ENCODE assay signal across 14 cellular contexts in genomic region chr4:41154814-41155177, GRCh38. TPM values are rescaled to one million over a fixed set of nuclear protein-coding genes. Genes with fewer than 3 reads are reported as not detected.
DNase-seq lines count a peak whose midpoint lies in the region; ATAC-seq, FAIRE-seq and TF ChIP-seq lines count a peak whose summit lies in the region.
"Had no signal": no experiment of that assay in that cellular context is flagged by ENCODE, and none has a peak within 500 bp of the region (broad histone marks: within the 10 kb centered on the region; RNA-seq: fewer than 3 reads in every experiment).

No MANE protein-coding gene starts in this region.

- no peak for TF ChIP-seq CTCF in astrocyte (IDR thresholded peaks at IDR 0.05; ENCODE audit: insufficient read depth, low read depth, low read length)
- TF ChIP-seq CTCF in kidney (IDR thresholded peaks at IDR 0.05; ENCODE audit: borderline replicate concordance, extremely low read depth, insufficient read depth): peak; percentile 1
- TF ChIP-seq CTCF in smooth muscle cell (IDR thresholded peaks at IDR 0.05; ENCODE audit: borderline replicate concordance, insufficient read depth, poor library complexity, severe bottlenecking): no peak

- intact Hi-C loops in kidney (cut with DNase I): no loop called here

- H3K27ac ChIP-seq in astrocyte (ENCODE audit: low read depth, low read length) (peak overlapping the region; percentile 89), kidney (ENCODE audit: low read depth in 2 of 2, low read length in 2 of 2) (peak overlapping the region in 1 of 2 donors; percentile 56), smooth muscle cell (ENCODE audit: low read depth) (peak overlapping the region; percentile 99)

- H3K4me3 Mint-ChIP-seq in astrocyte (ENCODE audit: unreplicated experiment): no peak overlapping the region
- H3K4me3 Mint-ChIP-seq: activated CD4-positive, alpha-beta T cell treated with anti-CD3 and anti-CD28 coated beads for 36 hours; activated T-helper 17 cell treated with anti-CD3 and anti-CD28 coated beads, Interleukin-2, amount 50 U/mL, for 72 hours; CD8-positive, alpha-beta memory T cell; central memory CD8-positive, alpha-beta T cell had no signal

- H3K9me3 ChIP-seq in astrocyte (ENCODE audit: insufficient read depth, low read depth, low read length) (no peaks in the 10 kb centered on the region), kidney (ENCODE audit: control insufficient read depth in 1 of 2, low read length in 2 of 2) (no peaks in the 10 kb centered on the region), smooth muscle cell (replicated peaks; ENCODE audit: low read depth) (no peaks in the 10 kb centered on the region)

- H3K27ac Mint-ChIP-seq in astrocyte (ENCODE audit: unreplicated experiment): peak overlapping the region; percentile 99
- H3K27ac Mint-ChIP-seq: activated CD4-positive, alpha-beta T cell treated with anti-CD3 and anti-CD28 coated beads for 36 hours; activated T-helper 17 cell treated with anti-CD3 and anti-CD28 coated beads, Interleukin-2, amount 50 U/mL, for 72 hours; CD8-positive, alpha-beta memory T cell; progenitor cell of endocrine pancreas had no signal

- peaks cover 45% of the 10 kb centered on the region for H3K4me1 ChIP-seq in astrocyte (ENCODE audit: insufficient read depth, low read length)
- peaks cover 5 to 16% of the 10 kb centered on the region in 2 donors for H3K4me1 ChIP-seq in kidney (ENCODE audit: control insufficient read depth in 1 of 2, insufficient read depth in 1 of 2, low read depth in 1 of 2, low read length in 2 of 2)
- H3K4me1 ChIP-seq in smooth muscle cell (ENCODE audit: low read depth): peaks cover 18% of the 10 kb centered on the region

- peak overlapping the region; percentile 70 for H3K9ac ChIP-seq in astrocyte (ENCODE audit: low read length)
- H3K9ac ChIP-seq in kidney (ENCODE audit: low read length in 2 of 2): no peak overlapping the region
- H3K9ac ChIP-seq in smooth muscle cell (ENCODE audit: low read depth): peak overlapping the region; percentile 93

- 40% methylated on average over 5 of the region's 5 CpGs for WGBS in smooth muscle cell (ENCODE audit: low lambda C conversion rate)

- H3K4me3 ChIP-seq in astrocyte (ENCODE audit: insufficient read depth, low read depth, low read length) (no peak overlapping the region), kidney (ENCODE audit: low read length in 2 of 2) (no peak overlapping the region), smooth muscle cell (peak overlapping the region; percentile 30)

- H3F3A ChIP-seq in smooth muscle cell (ENCODE audit: low read depth): peaks cover 34% of the 10 kb centered on the region

- no peaks in the 10 kb centered on the region for H3K27me3 ChIP-seq in astrocyte (ENCODE audit: insufficient read depth, low read length)
- H3K27me3 ChIP-seq in smooth muscle cell (ENCODE audit: low read depth): no peaks in the 10 kb centered on the region

- peaks cover 65% of the 10 kb centered on the region for H3K79me2 ChIP-seq in astrocyte (ENCODE audit: insufficient read depth, low read length)
- H3K79me2 ChIP-seq in smooth muscle cell (ENCODE audit: low read depth): peaks cover 78% of the 10 kb centered on the region

- peaks cover 69% of the 10 kb centered on the region for H3K4me1 Mint-ChIP-seq in astrocyte (ENCODE audit: low read depth, unreplicated experiment)
- H3K4me1 Mint-ChIP-seq: activated CD4-positive, alpha-beta T cell treated with anti-CD3 and anti-CD28 coated beads for 36 hours; activated T-helper 17 cell treated with anti-CD3 and anti-CD28 coated beads, Interleukin-2, amount 50 U/mL, for 72 hours; CD8-positive, alpha-beta memory T cell; central memory CD8-positive, alpha-beta T cell had no signal

- peaks cover 11% of the 10 kb centered on the region for H3K36me3 Mint-ChIP-seq in astrocyte (ENCODE audit: low read depth, unreplicated experiment)

- H2AFZ ChIP-seq in astrocyte (ENCODE audit: low read depth, low read length) (no peak overlapping the region), smooth muscle cell (ENCODE audit: low read depth) (no peak overlapping the region)

- H3K36me3 ChIP-seq in astrocyte (ENCODE audit: insufficient read depth, low read length) (no peaks in the 10 kb centered on the region), kidney (ENCODE audit: control insufficient read depth in 1 of 2, insufficient read depth in 2 of 2, low read length in 2 of 2) (no peaks in the 10 kb centered on the region), smooth muscle cell (ENCODE audit: low read depth) (no peaks in the 10 kb centered on the region)

- H4K20me1 ChIP-seq in astrocyte (ENCODE audit: insufficient read depth, low read length) (no peaks in the 10 kb centered on the region), smooth muscle cell (ENCODE audit: low read depth) (no peaks in the 10 kb centered on the region)

- DNase-seq in HCEC 1CT (peak; percentile 42), astrocyte (ENCODE audit: low read depth) (peak; percentile 49), kidney (no peak), smooth muscle cell (lab: John Stamatoyannopoulos, UW; ENCODE audit: unreplicated experiment) (no peak), NCI-H748 treated with DMSO at 0.1 percent for 48 hours (lab: John Stamatoyannopoulos, UW) (no peak), NCI-H526 treated with DMSO at 0.1 percent for 48 hours (lab: John Stamatoyannopoulos, UW) (no peak)
- DNase-seq: activated CD4-positive, alpha-beta T cell treated with anti-CD3 and anti-CD28 coated beads for 36 hours; CD8-positive, alpha-beta memory T cell; NCI-H524 treated with DMSO at 0.1 percent for 48 hours had no signal

- no peaks in the 10 kb centered on the region for H3K27me3 Mint-ChIP-seq in astrocyte (ENCODE audit: low read depth, unreplicated experiment)
- H3K27me3 Mint-ChIP-seq: CD8-positive, alpha-beta memory T cell; central memory CD8-positive, alpha-beta T cell; progenitor cell of endocrine pancreas had no signal

- H3K4me2 ChIP-seq in astrocyte (ENCODE audit: low read length): peak overlapping the region; percentile 73
- peak overlapping the region; percentile 86 for H3K4me2 ChIP-seq in smooth muscle cell

- H3K9me3 Mint-ChIP-seq in astrocyte (ENCODE audit: unreplicated experiment): no peaks in the 10 kb centered on the region
- H3K9me3 Mint-ChIP-seq: central memory CD8-positive, alpha-beta T cell had no signal

- FAIRE-seq in astrocyte (lab: Jason Lieb, UNC) (peak; percentile 17), kidney (lab: Jason Lieb, UNC) (peak; percentile 83)

- ATAC-seq in GM19463 (IDR thresholded peaks at IDR 0.05; ENCODE audit: unreplicated experiment): no peak
- no peak for ATAC-seq in GM19351 (IDR thresholded peaks at IDR 0.05; ENCODE audit: unreplicated experiment)
- ATAC-seq: activated CD4-positive, alpha-beta T cell treated with anti-CD3 and anti-CD28 coated beads for 36 hours; activated T-helper 17 cell treated with anti-CD3 and anti-CD28 coated beads, Interleukin-2, amount 50 U/mL, for 72 hours had no signal

RNA-seq across cellular contexts. Expression of gene APBB2, which starts 59.5 kb away (rescaled TPM):
- total RNA-seq in astrocyte (172 and 173 TPM in 2 replicates), kidney (65.6 TPM), smooth muscle cell (60.9 and 83.9 TPM in 2 replicates)
- polyA plus RNA-seq in kidney (ENCODE audit: insufficient read depth, low read depth, low replicate concordance) (13.4 TPM), smooth muscle cell (22.1 and 32.7 TPM in 2 replicates)
- polyA plus RNA-seq: CD8-positive, alpha-beta memory T cell had no signal

Comparison
In these comparisons a context has a peak if more than half of its experiments do, and no peak if none do; other contexts are left out.
1. DNase-seq: peak in HCEC 1CT (single experiment) and astrocyte (single experiment); none in kidney (single experiment), smooth muscle cell (single experiment), NCI-H748 treated with DMSO at 0.1 percent for 48 hours (single experiment) and NCI-H526 treated with DMSO at 0.1 percent for 48 hours (single experiment).
2. H3K9ac ChIP-seq: peak in astrocyte (single experiment) and smooth muscle cell (single experiment); none in kidney (0 of 2).